ENCODE assay signal across 14 cellular contexts in the genomic region with DNA sequence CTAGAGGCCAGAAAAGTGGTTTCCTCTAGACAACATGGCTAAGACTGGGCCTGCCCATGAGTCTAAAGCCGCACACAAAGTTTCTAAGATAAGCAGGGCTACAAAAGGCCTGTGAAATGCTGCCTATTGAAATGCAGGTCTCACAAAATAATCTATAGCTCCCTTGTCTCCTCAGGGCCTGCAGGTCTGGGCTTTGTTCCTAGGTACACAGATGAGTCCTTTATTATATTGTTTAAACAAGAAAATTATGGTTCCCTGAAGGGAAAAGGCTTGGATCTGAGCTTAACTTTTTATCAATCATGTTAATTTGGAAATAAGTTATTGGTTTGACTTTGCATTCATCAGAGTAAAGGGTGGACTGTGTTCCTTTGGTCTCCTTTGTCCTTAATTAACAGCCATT.
DNase-seq lines count a peak whose midpoint lies in the region; ATAC-seq and TF ChIP-seq lines count a peak whose summit lies in the region.
"Had no signal": no experiment of that assay in that cellular context is flagged by ENCODE, and none has a peak within 500 bp of the region (broad histone marks: within the 10 kb centered on the region; RNA-seq: fewer than 3 reads in every experiment).

No MANE protein-coding gene starts in this region.

- no peaks in the 10 kb centered on the region for H3K4me1 ChIP-seq in PC-3 (ENCODE audit: insufficient read depth, low read length)
- H3K4me1 ChIP-seq: BLaER1 had no signal

- no peak overlapping the region for H3K4me2 ChIP-seq in PC-3 (ENCODE audit: low read length)
- H3K4me2 ChIP-seq: BLaER1 had no signal

- CTCF ChIA-PET in PC-3 (lab: Charles Lee): no interaction called here

- peaks cover 8% of the 10 kb centered on the region; the same call in 1 of the 2 replicates for H3K9me3 ChIP-seq in PC-3 (ENCODE audit: low read length)

- no peaks in the 10 kb centered on the region for H3F3A ChIP-seq in PC-3 (ENCODE audit: low read length, unreplicated experiment)

- no peaks in the 10 kb centered on the region for H3K79me2 ChIP-seq in PC-3 (ENCODE audit: low read length)

- H3K27me3 ChIP-seq in PC-3 (ENCODE audit: low read length): no peaks in the 10 kb centered on the region
- H3K27me3 ChIP-seq: BLaER1 had no signal

- DNase-seq in NCI-H526 (lab: John Stamatoyannopoulos, UW) (peak; percentile 11 to 28), NCI-H526 treated with DMSO at 0.1 percent for 48 hours (lab: John Stamatoyannopoulos, UW) (no peak), NCI-H2081 treated with DMSO at 0.1 percent for 48 hours (lab: John Stamatoyannopoulos, UW) (peak; percentile 13), PC-3 (peak; percentile 9), HPDE6-E6E7 (ENCODE audit: extremely low spot score) (no peak), NCI-H2196 (lab: John Stamatoyannopoulos, UW; ENCODE audit: unreplicated experiment) (no peak)
- DNase-seq: 8988T; Calu3; CD4-positive, alpha-beta memory T cell; DMS79 treated with DMSO at 0.1 percent for 48 hours; GF-D8; H9 had no signal

- no peak for TF ChIP-seq CTCF in PC-3 (conservative IDR thresholded peaks at IDR 0.05; ENCODE audit: low read depth, low read length)

- no peak overlapping the region for H3K9ac ChIP-seq in PC-3 (ENCODE audit: low read length)
- H3K9ac ChIP-seq: BLaER1 had no signal

- H3K9me2 ChIP-seq in PC-3 (replicated peaks; ENCODE audit: low read length): no peaks in the 10 kb centered on the region

- H4K20me1 ChIP-seq in PC-3 (ENCODE audit: low read length): no peaks in the 10 kb centered on the region
- H4K20me1 ChIP-seq: BLaER1 had no signal

- H3K4me3 ChIP-seq in PC-3 (ENCODE audit: low read length): no peak overlapping the region
- H3K4me3 ChIP-seq: BLaER1 had no signal

- intact Hi-C loops in PC-3 (cut with micrococcal nuclease): no loop called here

- BruUV-seq in PC-3 (replicated peaks; lab: Mats Ljungman, UMichigan): no TSS peak

- peak; percentile 61; the same call in 1 of the 2 replicates for ATAC-seq in PC-3
- no peak for ATAC-seq in GM21390 (IDR thresholded peaks at IDR 0.05; ENCODE audit: unreplicated experiment)

- POLR2A ChIA-PET in PC-3 (lab: Charles Lee; ENCODE audit: unreplicated experiment): no interaction called here

- H2AFZ ChIP-seq in PC-3 (ENCODE audit: low read length): no peak overlapping the region

- no peaks in the 10 kb centered on the region for H3K36me3 ChIP-seq in PC-3 (ENCODE audit: low read depth, low read length)
- H3K36me3 ChIP-seq: BLaER1 had no signal

- H3K27ac ChIP-seq in PC-3 (ENCODE audit: low read length): no peak overlapping the region
- H3K27ac ChIP-seq: BLaER1 had no signal

Comparison
In these comparisons a context has a peak if more than half of its experiments do, and no peak if none do; other contexts are left out.
1. DNase-seq: peak in NCI-H526 (2 of 2), NCI-H2081 treated with DMSO at 0.1 percent for 48 hours (single experiment) and PC-3 (single experiment); none in NCI-H526 treated with DMSO at 0.1 percent for 48 hours (single experiment), HPDE6-E6E7 (single experiment) and NCI-H2196 (single experiment).